ENCODE assay signal across 16 cellular contexts in genomic region chr19:12278713-12279112, GRCh38. TPM values are rescaled to one million over a fixed set of nuclear protein-coding genes. Genes with fewer than 3 reads are reported as not detected.
DNase-seq lines count a peak whose midpoint lies in the region; ATAC-seq and TF ChIP-seq lines count a peak whose summit lies in the region.
"Had no signal": no experiment of that assay in that cellular context is flagged by ENCODE, and none has a peak within 500 bp of the region (broad histone marks: within the 10 kb centered on the region; RNA-seq: fewer than 3 reads in every experiment).

No MANE protein-coding gene starts in this region.

- no peak for DNase-seq in activated T-cell treated with anti-CD3 and anti-CD28 coated beads, Interleukin-2, amount 50 U/mL, for 24 hours
- DNase-seq in activated T-cell treated with anti-CD3 and anti-CD28 coated beads, Interleukin-2, amount 50 U/mL, for 48 hours, result no peak
- DNase-seq in CD4-positive, alpha-beta memory T cell, result no peak
- DNase-seq in adipocyte (ENCODE audit: low read depth), result no peak
- peak in 1 of 9 donors; percentile 31 for DNase-seq in naive thymus-derived CD4-positive, alpha-beta T cell
- no peak for DNase-seq in A673 (ENCODE audit: low spot score)
- DNase-seq in germinal center (ENCODE audit: low spot score), result no peak
- DNase-seq in left lung, result no peak
- DNase-seq: AML-193, Caco-2, DMS53, GF-D8 had no signal

- H3K9me3 Mint-ChIP-seq in activated T-cell treated with anti-CD3 and anti-CD28 coated beads, Interleukin-2, amount 50 U/mL, for 24 hours, result peaks cover 52% of the 10 kb centered on the region
- peaks cover 0 to 83% (median 55%) of the 10 kb centered on the region in 8 donors for H3K9me3 Mint-ChIP-seq in CD4-positive, alpha-beta memory T cell
- H3K9me3 Mint-ChIP-seq in naive thymus-derived CD4-positive, alpha-beta T cell, result peaks cover 9 to 81% (median 46%) of the 10 kb centered on the region in 11 donors

- H3K27ac Mint-ChIP-seq in activated T-cell treated with anti-CD3 and anti-CD28 coated beads, Interleukin-2, amount 50 U/mL, for 24 hours, result peak overlapping the region; percentile 22
- peak overlapping the region in 4 of 7 donors; percentile 17 to 77 (median 52) for H3K27ac Mint-ChIP-seq in CD4-positive, alpha-beta memory T cell
- H3K27ac Mint-ChIP-seq in naive thymus-derived CD4-positive, alpha-beta T cell, result peak overlapping the region in 6 of 9 donors; percentile 79 to 91 (median 84)

- H3K27me3 Mint-ChIP-seq in activated T-cell treated with anti-CD3 and anti-CD28 coated beads, Interleukin-2, amount 50 U/mL, for 24 hours, result no peaks in the 10 kb centered on the region
- H3K27me3 Mint-ChIP-seq in CD4-positive, alpha-beta memory T cell, result no peaks in the 10 kb centered on the region
- H3K27me3 Mint-ChIP-seq in naive thymus-derived CD4-positive, alpha-beta T cell, result no peaks in the 10 kb centered on the region

- H3K4me1 ChIP-seq in CD4-positive, alpha-beta memory T cell (ENCODE audit: insufficient read depth, low read length), result peaks cover 11% of the 10 kb centered on the region
- H3K4me1 ChIP-seq in adipocyte (ENCODE audit: control insufficient read depth, insufficient read depth, low read length) (no peaks in the 10 kb centered on the region), A673 (ENCODE audit: insufficient read depth, low read length, poor library complexity, severe bottlenecking) (no peaks in the 10 kb centered on the region), left lung (peaks cover 0 to 3% of the 10 kb centered on the region in 2 donors)
- H3K4me1 ChIP-seq in naive thymus-derived CD4-positive, alpha-beta T cell (ENCODE audit: control insufficient read depth in 2 of 2, insufficient read depth in 2 of 2, low read length in 2 of 2), result peaks cover 0 to 8% of the 10 kb centered on the region in 2 donors
- H3K4me1 ChIP-seq: BLaER1, Caco-2, HAP-1 had no signal

- H3K4me3 Mint-ChIP-seq in activated T-cell treated with anti-CD3 and anti-CD28 coated beads, Interleukin-2, amount 50 U/mL, for 24 hours, result no peak overlapping the region
- peak overlapping the region in 5 of 8 donors; percentile 26 to 77 (median 35) for H3K4me3 Mint-ChIP-seq in CD4-positive, alpha-beta memory T cell
- H3K4me3 Mint-ChIP-seq in naive thymus-derived CD4-positive, alpha-beta T cell, result peak overlapping the region in 7 of 10 donors; percentile 16 to 80 (median 55)

- H3K27me3 ChIP-seq in CD4-positive, alpha-beta memory T cell (ENCODE audit: insufficient read depth, low read length), result no peaks in the 10 kb centered on the region
- H3K27me3 ChIP-seq in adipocyte (replicated peaks; ENCODE audit: control insufficient read depth, insufficient read depth, low read length) (no peaks in the 10 kb centered on the region), A673 (replicated peaks; ENCODE audit: insufficient read depth, low read depth, low read length, poor library complexity) (no peaks in the 10 kb centered on the region), left lung (no peaks in the 10 kb centered on the region)
- no peaks in the 10 kb centered on the region for H3K27me3 ChIP-seq in naive thymus-derived CD4-positive, alpha-beta T cell (ENCODE audit: control insufficient read depth in 2 of 2, insufficient read depth in 2 of 2, low read length in 2 of 2)
- H3K27me3 ChIP-seq: BLaER1 had no signal

- intact Hi-C loops in CD4-positive, alpha-beta memory T cell (cut with micrococcal nuclease), result no loop called here
- intact Hi-C loops in naive thymus-derived CD4-positive, alpha-beta T cell (cut with micrococcal nuclease), result loop anchor here in 1 of 2 donors (2.0 kb wide), 1 partner anchor 14 kb away; no protein-coding TSS in a partner anchor
- intact Hi-C loops in A673 (cut with micrococcal nuclease; ENCODE audit: unreplicated experiment) (no loop called here), left lung (cut with DNase I) (no loop called here)

- BruUV-seq in A673 (replicated peaks; lab: Mats Ljungman, UMichigan), result no TSS peak

- H3K4me1 Mint-ChIP-seq in activated T-cell treated with anti-CD3 and anti-CD28 coated beads, Interleukin-2, amount 50 U/mL, for 24 hours (ENCODE audit: low read depth), result peaks cover 39% of the 10 kb centered on the region
- H3K4me1 Mint-ChIP-seq in CD4-positive, alpha-beta memory T cell, result peaks cover 20 to 54% (median 35%) of the 10 kb centered on the region in 4 donors
- H3K4me1 Mint-ChIP-seq in naive thymus-derived CD4-positive, alpha-beta T cell, result peaks cover 0 to 63% (median 41%) of the 10 kb centered on the region in 7 donors

- TF ChIP-seq CTCF in A673 (conservative IDR thresholded peaks at IDR 0.05; ENCODE audit: low read depth, low read length), result no peak
- no peak for TF ChIP-seq CTCF in left lung (IDR thresholded peaks at IDR 0.05)

- H3K36me3 Mint-ChIP-seq in activated T-cell treated with anti-CD3 and anti-CD28 coated beads, Interleukin-2, amount 50 U/mL, for 24 hours (ENCODE audit: low read depth), result peaks cover 95% of the 10 kb centered on the region
- H3K36me3 Mint-ChIP-seq in CD4-positive, alpha-beta memory T cell, result peaks cover 75 to 76% of the 10 kb centered on the region in 2 donors
- H3K36me3 Mint-ChIP-seq in naive thymus-derived CD4-positive, alpha-beta T cell, result peaks cover 33 to 83% (median 69%) of the 10 kb centered on the region in 5 donors

- H3K9me3 ChIP-seq in CD4-positive, alpha-beta memory T cell (ENCODE audit: control insufficient read depth in 1 of 2, low read length in 2 of 2), result peaks cover 0 to 42% of the 10 kb centered on the region in 2 donors
- H3K9me3 ChIP-seq in adipocyte (ENCODE audit: control insufficient read depth, low read length) (peaks cover 89% of the 10 kb centered on the region), A673 (ENCODE audit: low read depth, low read length, poor library complexity, severe bottlenecking) (peaks cover 10% of the 10 kb centered on the region), left lung (peaks cover 0 to 74% of the 10 kb centered on the region in 2 donors)
- H3K9me3 ChIP-seq in naive thymus-derived CD4-positive, alpha-beta T cell (ENCODE audit: control insufficient read depth in 2 of 3, low read length in 3 of 3), result peaks cover 2 to 34% (median 19%) of the 10 kb centered on the region in 3 experiments

- peaks cover 12% of the 10 kb centered on the region for H3K36me3 ChIP-seq in CD4-positive, alpha-beta memory T cell (ENCODE audit: insufficient read depth, low read length)
- H3K36me3 ChIP-seq in adipocyte (ENCODE audit: control insufficient read depth, insufficient read depth, low read length, severe bottlenecking), result peaks cover 63% of the 10 kb centered on the region
- peaks cover 3 to 43% (median 14%) of the 10 kb centered on the region in 3 experiments for H3K36me3 ChIP-seq in naive thymus-derived CD4-positive, alpha-beta T cell (ENCODE audit: control insufficient read depth in 2 of 3, insufficient read depth in 3 of 3, low read length in 3 of 3)
- H3K36me3 ChIP-seq in A673 (ENCODE audit: insufficient read depth, low read length, poor library complexity, severe bottlenecking), result peaks cover 3% of the 10 kb centered on the region
- H3K36me3 ChIP-seq in left lung, result peaks cover 5 to 46% of the 10 kb centered on the region in 2 donors

- CTCF ChIA-PET in CD4-positive, alpha-beta memory T cell (lab: Charles Lee; ENCODE audit: partially characterized antibody), result interaction anchor here (1.4 kb wide), 1 partner anchor 13 kb away, joined by 5 read pairs; no protein-coding TSS in a partner anchor
- CTCF ChIA-PET in naive thymus-derived CD4-positive, alpha-beta T cell (lab: Charles Lee), result interaction anchor here (1.2 kb wide), 1 partner anchor 12 kb away, joined by 6 read pairs; no protein-coding TSS in a partner anchor
- CTCF ChIA-PET in A673 (lab: Charles Lee), result no interaction called here

- H3K4me3 ChIP-seq in CD4-positive, alpha-beta memory T cell (ENCODE audit: low read length in 2 of 2), result peak overlapping the region in 1 of 2 donors; percentile 10
- H3K4me3 ChIP-seq in adipocyte (ENCODE audit: low read length) (peak overlapping the region; percentile 26), A673 (ENCODE audit: low read depth, low read length, poor library complexity, severe bottlenecking) (no peak overlapping the region), left lung (no peak overlapping the region)
- H3K4me3 ChIP-seq in naive thymus-derived CD4-positive, alpha-beta T cell (ENCODE audit: low read length), result no peak overlapping the region
- H3K4me3 ChIP-seq: BLaER1, HAP-1 had no signal

- no peak overlapping the region for H3K27ac ChIP-seq in CD4-positive, alpha-beta memory T cell (ENCODE audit: low read depth, low read length)
- no peak overlapping the region for H3K27ac ChIP-seq in naive thymus-derived CD4-positive, alpha-beta T cell (ENCODE audit: low read depth, low read length)
- H3K27ac ChIP-seq in A673 (ENCODE audit: low read depth, low read length, poor library complexity, severe bottlenecking) (no peak overlapping the region), left lung (peak overlapping the region in 1 of 2 donors; percentile 24)
- H3K27ac ChIP-seq: 22Rv1, BLaER1 had no signal

- no peak overlapping the region for H3K9ac ChIP-seq in adipocyte (ENCODE audit: low read length)
- H3K9ac ChIP-seq: BLaER1 had no signal

- no peak for ATAC-seq in naive thymus-derived CD4-positive, alpha-beta T cell
- no peak for ATAC-seq in left lung
- ATAC-seq: HepG2 had no signal

- POLR2A ChIA-PET in CD4-positive, alpha-beta memory T cell (lab: Charles Lee; ENCODE audit: partially characterized antibody), result interaction anchor here (0.8 to 1.5 kb wide), 3 partner anchors 11 to 54 kb away, joined by 4 to 8 read pairs (median 6); partner anchors contain the start of genes ZNF44 and ZNF563
- POLR2A ChIA-PET in naive thymus-derived CD4-positive, alpha-beta T cell (lab: Charles Lee), result interaction anchor here (0.9 to 3.0 kb wide), 4 partner anchors 11 to 86 kb away, joined by 4 to 30 read pairs (median 10); partner anchors contain the start of genes ZNF44, ZNF442 and ZNF563
- POLR2A ChIA-PET in A673 (lab: Charles Lee; ENCODE audit: low non-redundant PET), result no interaction called here

RNA-seq across cellular contexts. Expression of gene ZNF44, which starts 16.0 kb away (rescaled TPM):
- total RNA-seq in CD4-positive, alpha-beta memory T cell, result 10 to 100 TPM; 62.2 TPM
- polyA plus RNA-seq in CD4-positive, alpha-beta memory T cell, result 10 to 100 TPM; 27.9 to 43.9 TPM
- total RNA-seq in naive thymus-derived CD4-positive, alpha-beta T cell, result 10 to 100 TPM; 16.3 to 67.4 (median 31.3) TPM
- 10 to 100 TPM; 19.2 to 32.2 TPM for polyA plus RNA-seq in naive thymus-derived CD4-positive, alpha-beta T cell
- total RNA-seq in A673 (2021) (2.5 and 4.3 TPM in 2 replicates), left lung (10 to 100 TPM; 10.6 to 12.0 TPM)

RNA-seq across cellular contexts. Expression of gene ZNF563, which starts 54.7 kb away (rescaled TPM):
- total RNA-seq in CD4-positive, alpha-beta memory T cell, result 10 to 100 TPM; 15.0 to 15.6 TPM
- polyA plus RNA-seq in CD4-positive, alpha-beta memory T cell, result 1 to 10 TPM; 5.4 to 6.9 TPM
- 10 to 100 TPM in 2 of 5 experiments, 1 to 10 TPM in 3; 2.8 to 23.2 (median 6.1) TPM for total RNA-seq in naive thymus-derived CD4-positive, alpha-beta T cell
- 1 to 10 TPM; 6.8 to 9.8 TPM for polyA plus RNA-seq in naive thymus-derived CD4-positive, alpha-beta T cell
- 0.15 and 0.26 TPM in 2 replicates for total RNA-seq in A673 (2021)
- total RNA-seq in left lung, result 1 to 10 TPM; 4.0 to 4.1 TPM

Comparison
In these comparisons a context has a peak if more than half of its experiments do, and no peak if none do; other contexts are left out.
1. H3K27ac Mint-ChIP-seq: peak in every context shown above with its lines; median percentile 84 in naive thymus-derived CD4-positive, alpha-beta T cell; 52 in CD4-positive, alpha-beta memory T cell; 22 in activated T-cell treated with anti-CD3 and anti-CD28 coated beads, Interleukin-2, amount 50 U/mL, for 24 hours.